In genomic region chr19:17555480-17555928, GRCh38 we compare ENCODE assay signal across 8 cellular contexts. TPM values are rescaled to one million over a fixed set of nuclear protein-coding genes. Genes with fewer than 3 reads are reported as not detected.
DNase-seq lines count a peak whose midpoint lies in the region; ATAC-seq and TF ChIP-seq lines count a peak whose summit lies in the region.

COLGALT1 (plus strand) TSS chr19:17555649; CDS start chr19:17555714, 65 bp downstream.

- H3K4me1 Mint-ChIP-seq in neural progenitor cell: peaks cover 21% of the 10 kb centered on the region

- peaks cover 43% of the 10 kb centered on the region for H3K79me2 ChIP-seq in HCT116 (ENCODE audit: insufficient read depth, low read length)
- H3K79me2 ChIP-seq in neural progenitor cell (ENCODE audit: low read depth): peaks cover 13% of the 10 kb centered on the region

- H3K9me3 ChIP-seq in HCT116 (ENCODE audit: control insufficient read depth in 1 of 2, insufficient read depth in 1 of 2, low read depth in 1 of 2, low read length in 2 of 2) (no peaks in the 10 kb centered on the region), SJSA1 (replicated peaks) (no peaks in the 10 kb centered on the region), neural progenitor cell (ENCODE audit: low read depth) (no peaks in the 10 kb centered on the region), stomach smooth muscle (ENCODE audit: control insufficient read depth in 2 of 2, low read length in 2 of 2) (no peaks in the 10 kb centered on the region)

- POLR2A ChIA-PET in HCT116 (lab: Charles Lee): no interaction called here

- peak within 1 kb of the TSS; percentile 89 for H3K4me2 ChIP-seq in HCT116 (ENCODE audit: low read length)
- peak within 1 kb of the TSS; percentile 100 for H3K4me2 ChIP-seq in neural progenitor cell

- H3K4me3 ChIP-seq in HCT116 (replicated peaks in 1 of 2; ENCODE audit: low read depth in 1 of 2, low read length in 2 of 2): peak within 1 kb of the TSS; percentile 77 to 100
- peak within 1 kb of the TSS; percentile 96 for H3K4me3 ChIP-seq in SJSA1
- H3K4me3 ChIP-seq in foreskin fibroblast (ENCODE audit: low read depth in 1 of 2, low read length in 2 of 2): peak within 1 kb of the TSS; percentile 86 to 87
- H3K4me3 ChIP-seq in neural progenitor cell: peak within 1 kb of the TSS; percentile 98
- peak within 1 kb of the TSS; percentile 65 to 93 for H3K4me3 ChIP-seq in stomach smooth muscle (ENCODE audit: low read length in 2 of 2)

- peak within 1 kb of the TSS; percentile 88 for H3K4me3 Mint-ChIP-seq in neural progenitor cell

- H3K9ac ChIP-seq in HCT116 (ENCODE audit: low read length) (peak within 1 kb of the TSS; percentile 99), neural progenitor cell (peak within 1 kb of the TSS; percentile 45), stomach smooth muscle (ENCODE audit: low read length in 2 of 2) (peak within 1 kb of the TSS; percentile 56 to 81)

- H3K36me3 Mint-ChIP-seq in neural progenitor cell: peaks cover 10% of the 10 kb centered on the region

- CTCF ChIA-PET in HCT116 (lab: Charles Lee): interaction anchor here (1.0 kb wide), 1 partner anchor 21 kb away, joined by 3 read pairs; no protein-coding TSS in a partner anchor

- H3K9me3 Mint-ChIP-seq in neural progenitor cell: no peaks in the 10 kb centered on the region

- H3K4me1 ChIP-seq in HCT116 (ENCODE audit: control insufficient read depth in 1 of 2, insufficient read depth in 2 of 2, low read length in 2 of 2) (peaks cover 9 to 22% of the 10 kb centered on the region in 2 experiments; a peak in 3 of 4 replicates), SJSA1 (replicated peaks) (peaks cover 10% of the 10 kb centered on the region), neural progenitor cell (no peaks in the 10 kb centered on the region), stomach smooth muscle (ENCODE audit: control insufficient read depth, insufficient read depth, low read length) (peaks cover 19% of the 10 kb centered on the region)

- H3K27ac ChIP-seq in HCT116 (ENCODE audit: low read depth, low read length) (peak within 1 kb of the TSS; percentile 96), SJSA1 (peak within 1 kb of the TSS; percentile 61), neural progenitor cell (no peak within 1 kb of the TSS), stomach smooth muscle (ENCODE audit: low read length) (peak within 1 kb of the TSS; percentile 31)

- TF ChIP-seq POLR2A in HCT116 (IDR thresholded peaks at IDR 0.05; ENCODE audit: borderline replicate concordance, extremely low read depth, insufficient read depth, insufficient read length): peak; percentile 50

- BruUV-seq in HCT116 (replicated peaks; lab: Mats Ljungman, UMichigan): no TSS peak

- intact Hi-C loops in HCT116 (cut with micrococcal nuclease): loop anchor here (1.0 kb wide), 1 partner anchor 43 kb away; no protein-coding TSS in a partner anchor

- H3K36me3 ChIP-seq in HCT116 (ENCODE audit: control insufficient read depth in 1 of 2, insufficient read depth in 2 of 2, low read length in 2 of 2) (peaks cover 14 to 22% of the 10 kb centered on the region in 2 experiments), SJSA1 (peaks cover 33% of the 10 kb centered on the region), neural progenitor cell (no peaks in the 10 kb centered on the region), stomach smooth muscle (ENCODE audit: control insufficient read depth in 2 of 2, insufficient read depth in 2 of 2, low read length in 2 of 2) (peaks cover 8 to 13% of the 10 kb centered on the region in 2 donors)

- H3F3A ChIP-seq in neural progenitor cell (ENCODE audit: low read depth): peaks cover 36% of the 10 kb centered on the region

- DNase-seq in ELF-1 (ENCODE audit: low read depth, low spot score) (peak; percentile 97), HCT116 (ENCODE audit: low read depth, low spot score) (peak; percentile 96), MV-4-11 (lab: John Stamatoyannopoulos, UW) (peak; percentile 100), SJSA1 (ENCODE audit: low read depth in 1 of 2, low spot score in 2 of 2) (peak; percentile 91 to 98), foreskin fibroblast (peak; percentile 96 to 99), neural progenitor cell (ENCODE audit: low spot score) (peak; percentile 100)
- peak; percentile 97 for DNase-seq in activated gamma-delta T cell treated with anti-CD3 and anti-CD28 coated beads, Interleukin-2, amount 50 U/mL, for 16 hours (ENCODE audit: low read depth)

- ATAC-seq in HCT116: peak; percentile 92

- no peak within 1 kb of the TSS for H3K27ac Mint-ChIP-seq in neural progenitor cell

- H3K27me3 Mint-ChIP-seq in neural progenitor cell (ENCODE audit: insufficient read depth, low read depth): peaks cover 6% of the 10 kb centered on the region

- no peak for TF ChIP-seq CTCF in HCT116 (IDR thresholded peaks at IDR 0.05 in 2 of 3, conservative IDR thresholded peaks at IDR 0.05 in 1 of 3; ENCODE audit: borderline replicate concordance in 1 of 3, insufficient read depth in 1 of 3, low read depth in 2 of 3, low read length in 2 of 3)
- no peak for TF ChIP-seq CTCF in foreskin fibroblast (IDR thresholded peaks at IDR 0.05; ENCODE audit: low read depth, low read length)
- no peak for TF ChIP-seq CTCF in neural progenitor cell (IDR thresholded peaks at IDR 0.05)

- H4K20me1 ChIP-seq in HCT116 (ENCODE audit: insufficient read depth): no peaks in the 10 kb centered on the region
- H4K20me1 ChIP-seq in neural progenitor cell (ENCODE audit: low read depth): peaks cover 12% of the 10 kb centered on the region

- TF ChIP-seq RAD21 in HCT116 (IDR thresholded peaks at IDR 0.05; ENCODE audit: low read depth): no peak

- RAD21 ChIA-PET in HCT116 (lab: Charles Lee; ENCODE audit: low non-redundant PET in 1 of 2, low total read pairs in 2 of 2, uncharacterized antibody in 2 of 2, unreplicated experiment in 2 of 2): no interaction called here

- no peaks in the 10 kb centered on the region for H3K27me3 ChIP-seq in HCT116 (ENCODE audit: insufficient read depth, low read length)
- no peaks in the 10 kb centered on the region for H3K27me3 ChIP-seq in SJSA1 (replicated peaks)
- no peaks in the 10 kb centered on the region for H3K27me3 ChIP-seq in neural progenitor cell
- H3K27me3 ChIP-seq in stomach smooth muscle (ENCODE audit: control insufficient read depth in 1 of 2, insufficient read depth in 2 of 2, low read length in 2 of 2): no peaks in the 10 kb centered on the region

- no peaks in the 10 kb centered on the region for H3K9me2 ChIP-seq in HCT116 (ENCODE audit: insufficient read depth)

- H2AFZ ChIP-seq in HCT116 (ENCODE audit: low read depth, low read length, poor library complexity, severe bottlenecking) (peak within 1 kb of the TSS; percentile 74), neural progenitor cell (replicated peaks) (peak within 1 kb of the TSS; percentile 74)

TF ChIP-seq in HCT116, 20 proteins besides CTCF, POLR2A, EP300 and RAD21:
- TF ChIP-seq EGR1 (IDR thresholded peaks at IDR 0.05; ENCODE audit: low read depth) (peak; percentile 88), MAX (IDR thresholded peaks at IDR 0.05) (peak; percentile 51), SP1 (IDR thresholded peaks at IDR 0.05; ENCODE audit: low read depth) (peak; percentile 91), CBX3 (IDR thresholded peaks at IDR 0.05; ENCODE audit: low read depth) (no peak), SRF (IDR thresholded peaks at IDR 0.05; ENCODE audit: low read depth) (peak; percentile 80; the same call in 1 of the 2 replicates), FOSL1 (IDR thresholded peaks at IDR 0.05; ENCODE audit: low read depth) (no peak)
TF ChIP-seq in HCT116: peak in this region for 4.

RNA-seq across cellular contexts. Expression of gene COLGALT1, which starts in this region (rescaled TPM):
- total RNA-seq in HCT116 (2021; ENCODE audit: unreplicated experiment): 86.0 TPM
- polyA plus RNA-seq in HCT116 (2012): 64.8 and 67.6 TPM in 2 replicates
- 73.9 and 114 TPM in 2 replicates for total RNA-seq in SJSA1 (2014; rRNA removed; shearing (Covaris generic))
- 38.4 and 60.3 TPM in 2 replicates for total RNA-seq in neural progenitor cell (ENCODE audit: low replicate concordance)

Comparison
In these comparisons a context has a peak if more than half of its experiments do, and no peak if none do; other contexts are left out.
1. H3K9ac ChIP-seq: peak in every context shown above with its lines; median percentile 99 in HCT116; 68 in stomach smooth muscle; 45 in neural progenitor cell.